In genomic region chr3:49279376-49279775, GRCh38 we compare ENCODE assay signal across 15 cellular contexts. TPM values are rescaled to one million over a fixed set of nuclear protein-coding genes. Genes with fewer than 3 reads are reported as not detected.
A peak's percentile ranks its signal among the peaks of the same experiment; 100 is the strongest.
DNase-seq lines count a peak whose midpoint lies in the region; ATAC-seq, FAIRE-seq and TF ChIP-seq lines count a peak whose summit lies in the region.
"Had no signal": no experiment of that assay in that cellular context is flagged by ENCODE, and none has a peak within 500 bp of the region (broad histone marks: within the 10 kb centered on the region; RNA-seq: fewer than 3 reads in every experiment).

No MANE protein-coding gene starts in this region.

- H3K27ac ChIP-seq in adrenal gland, result peak overlapping the region in 4 of 5 donors; percentile 77 to 98 (median 92)
- no peak overlapping the region for H3K27ac ChIP-seq in keratinocyte (ENCODE audit: control insufficient read depth, insufficient read depth, low read length)
- H3K27ac ChIP-seq: brain microvascular endothelial cell, SJSA1, WERI-Rb-1 had no signal

- H3K27ac Mint-ChIP-seq in Calu3 (ENCODE audit: unreplicated experiment), result no peak overlapping the region
- no peak overlapping the region for H3K27ac Mint-ChIP-seq in activated CD4-positive, alpha-beta memory T cell treated with anti-CD3 and anti-CD28 coated beads for 36 hours

- TF ChIP-seq CTCF in adrenal gland (IDR thresholded peaks at IDR 0.05), result no peak
- TF ChIP-seq CTCF in keratinocyte (optimal IDR thresholded peaks at IDR 0.05 in 1 of 3, IDR thresholded peaks at IDR 0.05 in 1 of 3, conservative IDR thresholded peaks at IDR 0.05 in 1 of 3; ENCODE audit: extremely low read depth in 1 of 3, insufficient read depth in 2 of 3, low read length in 3 of 3), result no peak
- no peak for TF ChIP-seq CTCF in Calu3 (IDR thresholded peaks at IDR 0.05; ENCODE audit: unreplicated experiment)

- H3K9me3 ChIP-seq in adrenal gland (replicated peaks in 1 of 3), result no peaks in the 10 kb centered on the region
- no peaks in the 10 kb centered on the region for H3K9me3 ChIP-seq in keratinocyte (ENCODE audit: control insufficient read depth, low read depth, low read length)
- H3K9me3 ChIP-seq: SJSA1 had no signal

- no peak for TF ChIP-seq POLR2A in GM12892 (IDR thresholded peaks at IDR 0.05; ENCODE audit: low read depth, low read length)
- no peak for TF ChIP-seq POLR2A in adrenal gland (IDR thresholded peaks at IDR 0.05)

- no peaks in the 10 kb centered on the region for H3K79me2 ChIP-seq in keratinocyte (ENCODE audit: control insufficient read depth, insufficient read depth, low read length)

- DNase-seq in GM12892 (ENCODE audit: insufficient read length) (no peak), adrenal gland (no peak), keratinocyte (ENCODE audit: low read depth, low spot score) (no peak), stromal cell of bone marrow (ENCODE audit: low read depth) (peak; percentile 59), Calu3 (no peak)
- DNase-seq in activated CD4-positive, alpha-beta memory T cell treated with anti-CD3 and anti-CD28 coated beads for 36 hours, result no peak
- DNase-seq: brain microvascular endothelial cell, NCI-H1105 treated with DMSO at 0.1 percent for 48 hours, NCI-H524, WERI-Rb-1 had no signal

- POLR2A ChIA-PET in activated CD4-positive, alpha-beta memory T cell treated with anti-CD3 and anti-CD28 coated beads for 36 hours (lab: Charles Lee), result interaction anchor here (0.9 to 1.3 kb wide), 2 partner anchors 11 to 257 kb away, joined by 3 read pairs; partner anchors contain the start of gene NDUFAF3

- H3K27me3 ChIP-seq in adrenal gland (no peaks in the 10 kb centered on the region), keratinocyte (ENCODE audit: control insufficient read depth, extremely low read depth, insufficient read depth, low read length) (no peaks in the 10 kb centered on the region)
- H3K27me3 ChIP-seq: brain microvascular endothelial cell, SJSA1 had no signal

- H3K4me1 ChIP-seq in adrenal gland (replicated peaks in 1 of 2), result peaks cover 25 to 39% of the 10 kb centered on the region in 2 donors
- peaks cover 23% of the 10 kb centered on the region for H3K4me1 ChIP-seq in keratinocyte (ENCODE audit: control insufficient read depth, extremely low read depth, insufficient read depth, low read length)

- intact Hi-C loops in adrenal gland (cut with DNase I), result loop anchor here (5.0 kb wide), 1 partner anchor 107 kb away; the partner anchor contains the start of gene KLHDC8B (in 2 of the 2)
- intact Hi-C loops in Calu3 (cut with micrococcal nuclease; ENCODE audit: unreplicated experiment), result loop anchor here (5.0 kb wide), 1 partner anchor 107 kb away; the partner anchor contains the start of gene KLHDC8B
- intact Hi-C loops in activated CD4-positive, alpha-beta memory T cell treated with anti-CD3 and anti-CD28 coated beads for 36 hours (cut with micrococcal nuclease), result no loop called here

- CTCF ChIA-PET in Calu3 (lab: Charles Lee), result interaction anchor here (0.6 kb wide), 1 partner anchor 158 kb away, joined by 3 read pairs; the partner anchor contains the start of gene USP19
- CTCF ChIA-PET in activated CD4-positive, alpha-beta memory T cell treated with anti-CD3 and anti-CD28 coated beads for 36 hours (lab: Charles Lee), result interaction anchor here (0.6 kb wide), 1 partner anchor 148 kb away, joined by 3 read pairs; no protein-coding TSS in a partner anchor

- no peak overlapping the region for H2AFZ ChIP-seq in keratinocyte (ENCODE audit: control insufficient read depth, low read length)

- H3K9me3 Mint-ChIP-seq in Calu3 (ENCODE audit: low read depth, unreplicated experiment), result no peaks in the 10 kb centered on the region
- no peaks in the 10 kb centered on the region for H3K9me3 Mint-ChIP-seq in activated CD4-positive, alpha-beta memory T cell treated with anti-CD3 and anti-CD28 coated beads for 36 hours
- H3K9me3 Mint-ChIP-seq: stimulated activated effector memory CD8-positive, alpha-beta T cell treated with anti-CD3 and anti-CD28 coated beads, Interleukin-12 subunit alpha, Interleukin-12 subunit beta, amount 100 ng/mL, for 72 hours had no signal

- no peak overlapping the region for H3K4me2 ChIP-seq in keratinocyte (ENCODE audit: control insufficient read depth, extremely low read depth, insufficient read depth, low read depth, low read length)

- H3K9me1 ChIP-seq in keratinocyte (ENCODE audit: control insufficient read depth, extremely low read depth, insufficient read depth, low read length), result no peaks in the 10 kb centered on the region

- no peak overlapping the region for H3K9ac ChIP-seq in keratinocyte (ENCODE audit: control insufficient read depth, extremely low read depth, insufficient read depth, low read length)

- no peak for ATAC-seq in HG02885 (IDR thresholded peaks at IDR 0.05; ENCODE audit: poor library complexity, unreplicated experiment)
- ATAC-seq: GM12878; stimulated activated effector memory CD8-positive, alpha-beta T cell treated with anti-CD3 and anti-CD28 coated beads, Interleukin-12 subunit alpha, Interleukin-12 subunit beta, amount 100 ng/mL, for 72 hours had no signal

- BruUV-seq in Calu3 (replicated peaks; lab: Mats Ljungman, UMichigan), result no TSS peak

- no peaks in the 10 kb centered on the region for H4K20me1 ChIP-seq in keratinocyte (ENCODE audit: control insufficient read depth, extremely low read depth, insufficient read depth, low read length)

- no peaks in the 10 kb centered on the region for H3K27me3 Mint-ChIP-seq in Calu3 (ENCODE audit: unreplicated experiment)
- no peaks in the 10 kb centered on the region for H3K27me3 Mint-ChIP-seq in activated CD4-positive, alpha-beta memory T cell treated with anti-CD3 and anti-CD28 coated beads for 36 hours

- no peak overlapping the region for H3K4me3 Mint-ChIP-seq in Calu3 (ENCODE audit: low read depth, unreplicated experiment)
- H3K4me3 Mint-ChIP-seq in activated CD4-positive, alpha-beta memory T cell treated with anti-CD3 and anti-CD28 coated beads for 36 hours, result no peak overlapping the region
- H3K4me3 Mint-ChIP-seq: stimulated activated effector memory CD8-positive, alpha-beta T cell treated with anti-CD3 and anti-CD28 coated beads, Interleukin-12 subunit alpha, Interleukin-12 subunit beta, amount 100 ng/mL, for 72 hours had no signal

- H3K4me3 ChIP-seq in adrenal gland, result no peak overlapping the region
- H3K4me3 ChIP-seq in keratinocyte (ENCODE audit: control insufficient read depth in 2 of 3, extremely low read depth in 1 of 3, insufficient read depth in 2 of 3, low read depth in 1 of 3, low read length in 3 of 3), result no peak overlapping the region
- H3K4me3 ChIP-seq: GM12878, SJSA1 had no signal

- peaks cover 53% of the 10 kb centered on the region for H3K36me3 Mint-ChIP-seq in Calu3 (ENCODE audit: insufficient read depth, unreplicated experiment)
- peaks cover 29% of the 10 kb centered on the region for H3K36me3 Mint-ChIP-seq in activated CD4-positive, alpha-beta memory T cell treated with anti-CD3 and anti-CD28 coated beads for 36 hours

- dilution Hi-C loops in keratinocyte (cut with MboI; ENCODE audit: extremely low pct_ligation_motif_present, low sequenced_read_pairs), result no loop called here

- peaks cover 9% of the 10 kb centered on the region for H3K4me1 Mint-ChIP-seq in Calu3 (ENCODE audit: low read depth, unreplicated experiment)
- H3K4me1 Mint-ChIP-seq in activated CD4-positive, alpha-beta memory T cell treated with anti-CD3 and anti-CD28 coated beads for 36 hours (ENCODE audit: low read depth), result peaks cover 24% of the 10 kb centered on the region

- FAIRE-seq in GM12892 (lab: Jason Lieb, UNC) (peak; percentile 42), keratinocyte (lab: Jason Lieb, UNC) (peak; percentile 84)
- FAIRE-seq: GM12878, HTR-8/SVneo had no signal

- H3K36me3 ChIP-seq in adrenal gland (replicated peaks in 1 of 2), result peaks cover 0 to 16% of the 10 kb centered on the region in 2 donors
- peaks cover 11 to 14% of the 10 kb centered on the region in 2 experiments for H3K36me3 ChIP-seq in keratinocyte (ENCODE audit: control insufficient read depth in 2 of 2, extremely low read depth in 1 of 2, insufficient read depth in 2 of 2, low read length in 2 of 2)

RNA-seq across cellular contexts. Expression of gene C3orf62, which starts 2.3 kb away (rescaled TPM):
- 6.3 TPM for polyA plus RNA-seq in GM12892 (2012; ENCODE audit: missing spikeins)
- total RNA-seq in adrenal gland (1 to 10 TPM; 3.4 to 7.4 (median 5.0) TPM), Calu3 (2022) (6.7 and 8.8 TPM in 2 replicates)
- polyA plus RNA-seq in adrenal gland (10 to 100 TPM in 2 of 3 donors, 1 to 10 TPM in 1; 7.9 to 17.9 (median 15.1) TPM), keratinocyte (2.6 to 5.4 TPM (median 5.2 TPM) in 3 replicates)
- polyA plus RNA-seq in keratinocyte (2011; ENCODE audit: low read depth), result 8.4 TPM
- polyA plus RNA-seq in keratinocyte (2011; cell fraction: cytosol; rRNA removed), result 1.9 and 2.5 TPM in 2 replicates
- 15.3 and 17.6 TPM in 2 replicates for polyA plus RNA-seq in keratinocyte (2011; cell fraction: nucleus; rRNA removed)
- polyA plus RNA-seq in keratinocyte (2012; ENCODE audit: low replicate concordance), result 3.3 and 5.8 TPM in 2 replicates
- 3.5 to 7.7 TPM (median 6.4 TPM) in 3 replicates for polyA minus RNA-seq in keratinocyte
- polyA minus RNA-seq in keratinocyte (2011; cell fraction: cytosol; rRNA and poly(A)+ RNA removed), result 1.9 TPM
- 9.8 and 11.0 TPM in 2 replicates for polyA minus RNA-seq in keratinocyte (2011; cell fraction: nucleus; rRNA and poly(A)+ RNA removed)
- 1 to 10 TPM; 2.8 to 3.0 TPM for total RNA-seq in activated CD4-positive, alpha-beta memory T cell treated with anti-CD3 and anti-CD28 coated beads for 36 hours
